In genomic region chr3:39409514-39410136, GRCh38 we compare ENCODE assay signal across 1 cellular context.
TF ChIP-seq lines count a peak whose summit lies in the region.

No MANE protein-coding gene starts in this region.

TF ChIP-seq in WTC11, 78 proteins besides CTCF, POLR2A, EP300 and RAD21 (continued from another document):
- TF ChIP-seq HMGXB4 (CRISPR knock-in tag; IDR thresholded peaks at IDR 0.05) = no peak
- peak; percentile 29; the same call in 1 of the 2 replicates for TF ChIP-seq PRRX2 (CRISPR knock-in tag; IDR thresholded peaks at IDR 0.05)
- no peak for TF ChIP-seq MYBL2 (CRISPR knock-in tag; IDR thresholded peaks at IDR 0.05)
- no peak for TF ChIP-seq ZNF396 (CRISPR knock-in tag; IDR thresholded peaks at IDR 0.05; ENCODE audit: borderline replicate concordance)
- no peak for TF ChIP-seq NR3C1 (CRISPR knock-in tag; conservative IDR thresholded peaks at IDR 0.05; ENCODE audit: low read depth)
- TF ChIP-seq ZNF281 (CRISPR knock-in tag; IDR thresholded peaks at IDR 0.05) = no peak
- TF ChIP-seq ZNF671 (CRISPR knock-in tag; IDR thresholded peaks at IDR 0.05) = peak; percentile 64; the same call in 1 of the 2 replicates
- TF ChIP-seq AR (CRISPR knock-in tag; IDR thresholded peaks at IDR 0.05) = peak; percentile 86; the same call in 1 of the 2 replicates
- TF ChIP-seq NFE2L1 (CRISPR knock-in tag; IDR thresholded peaks at IDR 0.05) = no peak
- no peak for TF ChIP-seq ZMAT4 (CRISPR knock-in tag; IDR thresholded peaks at IDR 0.05)
- TF ChIP-seq NR1H2 (CRISPR knock-in tag; IDR thresholded peaks at IDR 0.05) = no peak
- TF ChIP-seq ERG (CRISPR knock-in tag; IDR thresholded peaks at IDR 0.05) = peak; percentile 7; the same call in 1 of the 2 replicates
- TF ChIP-seq GRHL2 (CRISPR knock-in tag; IDR thresholded peaks at IDR 0.05; ENCODE audit: insufficient replicate concordance, severe bottlenecking) = no peak
- no peak for TF ChIP-seq KAT7 (CRISPR knock-in tag; IDR thresholded peaks at IDR 0.05; ENCODE audit: borderline replicate concordance)
- TF ChIP-seq ZBTB43 (CRISPR knock-in tag; IDR thresholded peaks at IDR 0.05) = no peak
- no peak for TF ChIP-seq IRF2 (CRISPR knock-in tag; IDR thresholded peaks at IDR 0.05; ENCODE audit: borderline replicate concordance, low read depth)
TF ChIP-seq in WTC11: peak in this region for 4.
